Comparison of ENCODE assay signal across 14 cellular contexts in genomic region chr10:3323865-3324498, GRCh38.
DNase-seq lines count a peak whose midpoint lies in the region; ATAC-seq and TF ChIP-seq lines count a peak whose summit lies in the region.
"Had no signal": no experiment of that assay in that cellular context is flagged by ENCODE, and none has a peak within 500 bp of the region (broad histone marks: within the 10 kb centered on the region; RNA-seq: fewer than 3 reads in every experiment).

No MANE protein-coding gene starts in this region.

- H3K27ac ChIP-seq in SK-N-SH (ENCODE audit: low read depth in 2 of 2, low read length in 1 of 2): no peak overlapping the region; a peak in 1 of 4 replicates
- H3K27ac ChIP-seq: gastrocnemius medialis, PC-9 had no signal

- CTCF ChIA-PET in SK-N-SH (lab: Yijun Ruan, JAX): interaction anchor here (1.5 kb wide), 1 partner anchor 25 kb away, joined by 4 read pairs; no protein-coding TSS in a partner anchor

- no peaks in the 10 kb centered on the region for H3K27me3 ChIP-seq in SK-N-SH (ENCODE audit: insufficient read depth)
- H3K27me3 ChIP-seq: gastrocnemius medialis had no signal

- no peaks in the 10 kb centered on the region for H4K20me1 ChIP-seq in SK-N-SH (ENCODE audit: insufficient read depth)

- no peaks in the 10 kb centered on the region for H3K79me2 ChIP-seq in SK-N-SH (ENCODE audit: insufficient read depth)

- no peak for ATAC-seq in HG03342 (IDR thresholded peaks at IDR 0.05; ENCODE audit: unreplicated experiment)
- no peak for ATAC-seq in HG03280 (IDR thresholded peaks at IDR 0.05; ENCODE audit: unreplicated experiment)
- ATAC-seq: activated CD8-positive, alpha-beta T cell treated with anti-CD3 and anti-CD28 coated beads for 36 hours; gastrocnemius medialis; naive thymus-derived CD8-positive, alpha-beta T cell had no signal

- DNase-seq in GM03348 (ENCODE audit: low spot score) (peak; percentile 71), SK-N-SH (peak; percentile 39), fibroblast of mammary gland (ENCODE audit: low read depth) (peak; percentile 84), skeletal muscle cell (ENCODE audit: low read depth) (peak; percentile 36), NCI-H774 (lab: John Stamatoyannopoulos, UW) (no peak)
- DNase-seq: activated CD8-positive, alpha-beta T cell treated with anti-CD3 and anti-CD28 coated beads for 36 hours; gastrocnemius medialis; islet precursor cell; Karpas-422; naive thymus-derived CD8-positive, alpha-beta T cell; NCI-H2107; PC-9 had no signal

- H3K36me3 ChIP-seq in SK-N-SH (replicated peaks in 1 of 2; ENCODE audit: control insufficient read depth in 1 of 2, insufficient read depth in 2 of 2, low read length in 1 of 2): no peaks in the 10 kb centered on the region
- H3K36me3 ChIP-seq: gastrocnemius medialis had no signal

- H3F3A ChIP-seq in SK-N-SH (replicated peaks; ENCODE audit: insufficient read depth): no peaks in the 10 kb centered on the region

- no peaks in the 10 kb centered on the region for H3K9me2 ChIP-seq in SK-N-SH

- TF ChIP-seq CTCF in SK-N-SH (IDR thresholded peaks at IDR 0.05) (no peak), fibroblast of mammary gland (conservative IDR thresholded peaks at IDR 0.05; ENCODE audit: control insufficient read depth, insufficient read depth, low read depth, low read length) (no peak)

- H3K9ac ChIP-seq in SK-N-SH: no peak overlapping the region

- H2AFZ ChIP-seq in SK-N-SH (ENCODE audit: low read depth): peak overlapping the region; percentile 64
- H2AFZ ChIP-seq: PC-9 had no signal

- no peak overlapping the region for H3K4me2 ChIP-seq in SK-N-SH
- H3K4me2 ChIP-seq: PC-9 had no signal

- TF ChIP-seq RAD21 in SK-N-SH (IDR thresholded peaks at IDR 0.05; ENCODE audit: low read length): no peak

- no peaks in the 10 kb centered on the region for H3K9me3 ChIP-seq in SK-N-SH
- H3K9me3 ChIP-seq: gastrocnemius medialis had no signal

- POLR2A ChIA-PET in SK-N-SH (lab: Yijun Ruan, JAX): interaction anchor here (1.0 kb wide), 1 partner anchor 461 kb away, joined by 3 read pairs; the partner anchor contains the start of gene KLF6

- no peak for TF ChIP-seq EP300 in SK-N-SH (IDR thresholded peaks at IDR 0.05; ENCODE audit: borderline replicate concordance in 1 of 2, low read depth in 1 of 2, low read length in 1 of 2)

- peaks cover 0 to 9% of the 10 kb centered on the region in 2 experiments; a peak in 1 of 4 replicates for H3K4me1 ChIP-seq in SK-N-SH (ENCODE audit: control insufficient read depth in 1 of 2, insufficient read depth in 2 of 2, low read depth in 1 of 2, low read length in 1 of 2)

- H3K4me3 ChIP-seq in SK-N-SH (ENCODE audit: low read depth in 2 of 2, low read length in 1 of 2): no peak overlapping the region
- no peak overlapping the region for H3K4me3 ChIP-seq in fibroblast of mammary gland (ENCODE audit: control insufficient read depth, low read depth, low read length)
- H3K4me3 ChIP-seq in skeletal muscle cell (ENCODE audit: low read depth, low read length): no peak overlapping the region
- H3K4me3 ChIP-seq: gastrocnemius medialis, PC-9 had no signal

- WGBS in SK-N-SH (ENCODE audit: low lambda C conversion rate): 56% methylated on average over 11 of the region's 11 CpGs

TF ChIP-seq in SK-N-SH, 30 proteins besides CTCF, POLR2A, EP300 and RAD21:
- TF ChIP-seq MAX (IDR thresholded peaks at IDR 0.05; ENCODE audit: low read depth) (no peak), TAF1 (IDR thresholded peaks at IDR 0.05; ENCODE audit: borderline replicate concordance, low read depth, low read length) (no peak), FOXM1 (IDR thresholded peaks at IDR 0.05; ENCODE audit: low read depth) (no peak), SIN3A (IDR thresholded peaks at IDR 0.05; ENCODE audit: borderline replicate concordance, low read depth, low read length) (no peak), JUND (IDR thresholded peaks at IDR 0.05) (no peak), RXRA (IDR thresholded peaks at IDR 0.05; ENCODE audit: borderline replicate concordance, low read depth) (no peak), FOXJ3 (CRISPR knock-in tag; IDR thresholded peaks at IDR 0.05) (no peak), REST (IDR thresholded peaks at IDR 0.05; ENCODE audit: low read depth, low read length) (no peak), MEF2A (IDR thresholded peaks at IDR 0.05; ENCODE audit: borderline replicate concordance, low read depth) (no peak), ELF1 (IDR thresholded peaks at IDR 0.05) (no peak), FOSL2 (IDR thresholded peaks at IDR 0.05; ENCODE audit: borderline replicate concordance, low read depth) (no peak), EZH2phosphoT487 (IDR thresholded peaks at IDR 0.05; ENCODE audit: borderline replicate concordance, low read depth) (no peak), RFX5 (IDR thresholded peaks at IDR 0.05; ENCODE audit: low read length) (no peak)
